In genomic region chr19:43784981-43785808, GRCh38 we compare ENCODE assay signal across 8 cellular contexts. TPM values are rescaled to one million over a fixed set of nuclear protein-coding genes. Genes with fewer than 3 reads are reported as not detected.
A peak's percentile ranks its signal among the peaks of the same experiment; 100 is the strongest.
DNase-seq lines count a peak whose midpoint lies in the region; ATAC-seq and TF ChIP-seq lines count a peak whose summit lies in the region.

No MANE protein-coding gene starts in this region.

- TF ChIP-seq CTCF in PC-3 (conservative IDR thresholded peaks at IDR 0.05; ENCODE audit: low read depth, low read length) (peak; percentile 86), osteoblast (IDR thresholded peaks at IDR 0.05; ENCODE audit: extremely low read depth, low read depth, low read length) (peak; percentile 100)

- H3K4me2 ChIP-seq in PC-3 (ENCODE audit: low read length), result peak overlapping the region; percentile 74
- H3K4me2 ChIP-seq in osteoblast (ENCODE audit: insufficient read depth, low read length), result peak overlapping the region; percentile 68

- H3K9me3 ChIP-seq in PC-3 (ENCODE audit: low read length) (no peaks in the 10 kb centered on the region), osteoblast (ENCODE audit: low read depth, low read length) (no peaks in the 10 kb centered on the region)

- H3K9me2 ChIP-seq in PC-3 (replicated peaks; ENCODE audit: low read length), result no peaks in the 10 kb centered on the region

- H3K79me2 ChIP-seq in PC-3 (ENCODE audit: low read length) (peaks cover 7% of the 10 kb centered on the region), osteoblast (ENCODE audit: insufficient read depth, low read length) (peaks cover 8% of the 10 kb centered on the region)

- H3K4me1 ChIP-seq in PC-3 (ENCODE audit: insufficient read depth, low read length), result peaks cover 35% of the 10 kb centered on the region
- H3K4me1 ChIP-seq in osteoblast (ENCODE audit: insufficient read depth, low read length), result peaks cover 25% of the 10 kb centered on the region

- H4K20me1 ChIP-seq in PC-3 (ENCODE audit: low read length), result no peaks in the 10 kb centered on the region
- H4K20me1 ChIP-seq in osteoblast (ENCODE audit: insufficient read depth, low read length), result no peaks in the 10 kb centered on the region

- H3F3A ChIP-seq in PC-3 (ENCODE audit: low read length, unreplicated experiment), result no peaks in the 10 kb centered on the region

- TF ChIP-seq RAD21 in Ishikawa (IDR thresholded peaks at IDR 0.05; ENCODE audit: low read depth), result peak; percentile 97

- H3K27me3 ChIP-seq in PC-3 (ENCODE audit: low read length), result no peaks in the 10 kb centered on the region
- H3K27me3 ChIP-seq in osteoblast (ENCODE audit: insufficient read depth, low read length), result no peaks in the 10 kb centered on the region

- CTCF ChIA-PET in PC-3 (lab: Charles Lee), result interaction anchor here (0.8 kb wide), 1 partner anchor 25 kb away, joined by 3 read pairs; no protein-coding TSS in a partner anchor

- BruUV-seq in PC-3 (replicated peaks; lab: Mats Ljungman, UMichigan), result no TSS peak

- POLR2A ChIA-PET in PC-3 (lab: Charles Lee; ENCODE audit: unreplicated experiment), result interaction anchor here (0.6 kb wide), 1 partner anchor 30 kb away, joined by 3 read pairs; the partner anchor contains the start of gene SMG9

- H2AFZ ChIP-seq in PC-3 (ENCODE audit: low read length) (peak overlapping the region; percentile 82), osteoblast (ENCODE audit: low read length) (peak overlapping the region; percentile 79)

- peak; percentile 40 to 55 for DNase-seq in activated CD4-positive, alpha-beta T cell treated with anti-CD3 and anti-CD28 coated beads for 4 hours
- DNase-seq in activated CD4-positive, alpha-beta T cell treated with anti-CD3 and anti-CD28 coated beads, Interleukin-2, amount 50 U/mL, for 1 hour, result no peak
- DNase-seq in PC-3 (peak; percentile 84), foreskin melanocyte (peak; percentile 59), osteoblast (ENCODE audit: insufficient read length, low spot score, missing footprints) (peak; percentile 88)
- DNase-seq in activated naive CD4-positive, alpha-beta T cell treated with Interleukin-2 at 50 U/mL for 16 hours, result peak; percentile 49

- no peaks in the 10 kb centered on the region for H3K36me3 ChIP-seq in PC-3 (ENCODE audit: low read depth, low read length)
- H3K36me3 ChIP-seq in osteoblast (ENCODE audit: insufficient read depth, low read length), result no peaks in the 10 kb centered on the region

- H3K9ac ChIP-seq in PC-3 (ENCODE audit: low read length), result peak overlapping the region; percentile 83

- no peak for TF ChIP-seq EP300 in Ishikawa (IDR thresholded peaks at IDR 0.05; ENCODE audit: borderline replicate concordance)

- ATAC-seq in PC-3, result peak; percentile 39
- ATAC-seq in HG03159 (IDR thresholded peaks at IDR 0.05; ENCODE audit: unreplicated experiment), result no peak

- intact Hi-C loops in PC-3 (cut with micrococcal nuclease), result loop anchor here (1.0 to 2.0 kb wide), 2 partner anchors 20 to 40 kb away; no protein-coding TSS in a partner anchor

- H3K4me3 ChIP-seq in PC-3 (ENCODE audit: low read length) (peak overlapping the region; percentile 38; the same call in 1 of the 2 replicates), osteoblast (ENCODE audit: insufficient read depth, low read length) (peak overlapping the region; percentile 33)

- H3K27ac ChIP-seq in PC-3 (ENCODE audit: low read length), result peak overlapping the region; percentile 98
- H3K27ac ChIP-seq in osteoblast (ENCODE audit: low read depth, low read length), result peak overlapping the region; percentile 49

TF ChIP-seq in Ishikawa, 13 proteins besides CTCF, POLR2A, EP300 and RAD21:
- TF ChIP-seq ZBTB7A (IDR thresholded peaks at IDR 0.05; ENCODE audit: low read depth), result no peak
- TF ChIP-seq YY1 (IDR thresholded peaks at IDR 0.05; ENCODE audit: low read depth), result 0 out of 2 replicates have a peak, but pooled peaks have one; percentile 42
TF ChIP-seq in Ishikawa: peak in this region for 1.

RNA-seq across cellular contexts. Expression of gene KCNN4, which starts 4.4 kb away (rescaled TPM):
- total RNA-seq in PC-3 (2014; rRNA removed) (45.7 and 57.7 TPM in 2 replicates), osteoblast (6.5 and 7.2 TPM in 2 replicates)

RNA-seq across cellular contexts. Expression of gene LYPD5, which starts 17.1 kb away (rescaled TPM):
- total RNA-seq in PC-3 (2014; rRNA removed) (0.35 and 6.8 TPM in 2 replicates), osteoblast (0.29 and 0.72 TPM in 2 replicates)

RNA-seq across cellular contexts. Expression of gene SMG9, which starts 30.4 kb away (rescaled TPM):
- total RNA-seq in PC-3 (2014; rRNA removed), result 48.8 and 49.1 TPM in 2 replicates
- total RNA-seq in osteoblast, result 14.5 and 17.4 TPM in 2 replicates

RNA-seq across cellular contexts. Expression of gene ZNF283, which starts 41.9 kb away (rescaled TPM):
- 3.0 and 4.0 TPM in 2 replicates for total RNA-seq in PC-3 (2014; rRNA removed)
- 13.4 and 15.6 TPM in 2 replicates for total RNA-seq in osteoblast
